Comparison of ENCODE assay signal across 32 cellular contexts in the genomic region with DNA sequence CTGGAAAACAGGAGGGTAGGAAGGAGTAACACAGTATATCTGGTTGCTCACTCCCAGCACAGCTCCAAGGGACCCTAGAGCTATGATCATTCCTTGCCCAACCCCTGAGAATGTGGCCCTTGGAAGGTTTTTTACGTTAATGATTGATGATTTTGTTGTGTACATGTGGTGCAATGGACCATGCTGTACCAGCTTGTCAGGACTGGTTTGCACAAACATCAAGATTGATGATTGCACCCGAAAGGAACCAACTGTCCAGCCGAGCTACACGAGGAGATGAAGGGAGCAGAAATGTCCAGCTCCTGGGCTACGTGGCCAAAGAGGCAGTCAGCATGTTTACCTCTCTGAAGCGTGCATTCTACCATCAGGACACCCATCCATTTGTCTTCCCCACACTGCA.
A peak's percentile ranks its signal among the peaks of the same experiment; 100 is the strongest.
DNase-seq lines count a peak whose midpoint lies in the region; ATAC-seq and TF ChIP-seq lines count a peak whose summit lies in the region.
"Had no signal": no experiment of that assay in that cellular context is flagged by ENCODE, and none has a peak within 500 bp of the region (broad histone marks: within the 10 kb centered on the region; RNA-seq: fewer than 3 reads in every experiment).

No MANE protein-coding gene starts in this region.

- peak overlapping the region; percentile 27 for H3K4me3 Mint-ChIP-seq in Caco-2 (ENCODE audit: unreplicated experiment)
- H3K4me3 Mint-ChIP-seq in progenitor cell of endocrine pancreas (ENCODE audit: low read depth): no peak overlapping the region
- H3K4me3 Mint-ChIP-seq in activated CD8-positive, alpha-beta T cell treated with anti-CD3 and anti-CD28 coated beads, Interleukin-2, amount 10 ng/mL, durations not matched to agents 7 days and 5 days: no peak overlapping the region
- H3K4me3 Mint-ChIP-seq: activated CD4-positive, alpha-beta memory T cell treated with anti-CD3 and anti-CD28 coated beads for 36 hours; CD4-positive, CD25-positive, alpha-beta regulatory T cell; dendritic cell treated with granulocyte-macrophage colony-stimulating factor and Interleukin-4, amounts not matched to agents 40 ng/mL and 50 ng/mL, for 4 days; endodermal cell; immature natural killer cell; naive B cell had no signal

- BruUV-seq in Caco-2 (replicated peaks; lab: Mats Ljungman, UMichigan): no TSS peak

- peak; percentile 70 for ATAC-seq in left lobe of liver
- no peak for ATAC-seq in HG02885 (IDR thresholded peaks at IDR 0.05; ENCODE audit: poor library complexity, unreplicated experiment)
- ATAC-seq in activated CD8-positive, alpha-beta T cell treated with anti-CD3 and anti-CD28 coated beads, Interleukin-2, amount 10 ng/mL, durations not matched to agents 7 days and 5 days: no peak
- ATAC-seq: GM12878; left ventricle myocardium superior; SK-N-SH treated with all-trans-retinoic acid at 6 μM for 48 hours; stimulated activated naive CD8-positive, alpha-beta T cell treated with anti-CD3 and anti-CD28 coated beads, Interleukin-15, Interleukin-2, amounts not matched to agents 100 U/mL and 50 U/mL, for 24 hours had no signal

- no peaks in the 10 kb centered on the region for H3K36me3 Mint-ChIP-seq in Caco-2 (ENCODE audit: insufficient read depth, unreplicated experiment)
- H3K36me3 Mint-ChIP-seq in progenitor cell of endocrine pancreas (ENCODE audit: insufficient read depth): no peaks in the 10 kb centered on the region
- H3K36me3 Mint-ChIP-seq in activated CD8-positive, alpha-beta T cell treated with anti-CD3 and anti-CD28 coated beads, Interleukin-2, amount 10 ng/mL, durations not matched to agents 7 days and 5 days (ENCODE audit: low read depth): no peaks in the 10 kb centered on the region
- H3K36me3 Mint-ChIP-seq: activated CD4-positive, alpha-beta memory T cell treated with anti-CD3 and anti-CD28 coated beads for 36 hours; CD4-positive, CD25-positive, alpha-beta regulatory T cell; immature natural killer cell; naive B cell had no signal

- H3K4me3 ChIP-seq in Caco-2 (ENCODE audit: low read depth, low read length) (no peak overlapping the region), epithelial cell of proximal tubule (ENCODE audit: low read depth, low read length) (peak overlapping the region; percentile 16), esophagus squamous epithelium (no peak overlapping the region)
- H3K4me3 ChIP-seq: GM12878, skin epidermis, thoracic aorta had no signal

- no peaks in the 10 kb centered on the region for H3K9me3 ChIP-seq in Caco-2
- no peaks in the 10 kb centered on the region for H3K9me3 ChIP-seq in esophagus squamous epithelium
- H3K9me3 ChIP-seq: thoracic aorta had no signal

- H3K4me1 ChIP-seq in Caco-2: peaks cover 20% of the 10 kb centered on the region
- peaks cover 0 to 19% (median 0%) of the 10 kb centered on the region in 3 donors for H3K4me1 ChIP-seq in esophagus squamous epithelium

- no peaks in the 10 kb centered on the region for H3K36me3 ChIP-seq in Caco-2 (ENCODE audit: control insufficient read depth, insufficient read depth, low read length)
- H3K36me3 ChIP-seq in esophagus squamous epithelium: no peaks in the 10 kb centered on the region
- H3K36me3 ChIP-seq: thoracic aorta had no signal

- no peaks in the 10 kb centered on the region for H3K9me3 Mint-ChIP-seq in Caco-2 (ENCODE audit: unreplicated experiment)
- H3K9me3 Mint-ChIP-seq in progenitor cell of endocrine pancreas (ENCODE audit: low read depth): peaks cover 6% of the 10 kb centered on the region
- H3K9me3 Mint-ChIP-seq in activated CD8-positive, alpha-beta T cell treated with anti-CD3 and anti-CD28 coated beads, Interleukin-2, amount 10 ng/mL, durations not matched to agents 7 days and 5 days (ENCODE audit: insufficient read depth): no peaks in the 10 kb centered on the region
- H3K9me3 Mint-ChIP-seq: activated CD4-positive, alpha-beta memory T cell treated with anti-CD3 and anti-CD28 coated beads for 36 hours; CD4-positive, CD25-positive, alpha-beta regulatory T cell; dendritic cell treated with granulocyte-macrophage colony-stimulating factor and Interleukin-4, amounts not matched to agents 40 ng/mL and 50 ng/mL, for 4 days; immature natural killer cell; naive B cell had no signal

- no peak for TF ChIP-seq POLR2A in esophagus squamous epithelium (IDR thresholded peaks at IDR 0.05)

- CTCF ChIA-PET in Caco-2 (lab: Charles Lee): interaction anchor here (0.7 to 1.1 kb wide), 2 partner anchors 83 to 113 kb away, joined by 3 to 6 read pairs; no protein-coding TSS in a partner anchor
- CTCF ChIA-PET in activated CD8-positive, alpha-beta T cell treated with anti-CD3 and anti-CD28 coated beads, Interleukin-2, amount 10 ng/mL, durations not matched to agents 7 days and 5 days (lab: Charles Lee): no interaction called here

- peak overlapping the region in 2 of 4 donors; percentile 38 to 68 for H3K27ac ChIP-seq in esophagus squamous epithelium
- H3K27ac ChIP-seq: HL-60, skin epidermis, thoracic aorta had no signal

- peaks cover 12% of the 10 kb centered on the region for H3K4me1 Mint-ChIP-seq in Caco-2 (ENCODE audit: low read depth, unreplicated experiment)
- peaks cover 12% of the 10 kb centered on the region for H3K4me1 Mint-ChIP-seq in progenitor cell of endocrine pancreas (ENCODE audit: low read depth)
- H3K4me1 Mint-ChIP-seq in activated CD8-positive, alpha-beta T cell treated with anti-CD3 and anti-CD28 coated beads, Interleukin-2, amount 10 ng/mL, durations not matched to agents 7 days and 5 days (ENCODE audit: low read depth): peaks cover 7% of the 10 kb centered on the region
- H3K4me1 Mint-ChIP-seq: immature natural killer cell had no signal

- H3K27ac Mint-ChIP-seq in Caco-2 (ENCODE audit: unreplicated experiment) (peak overlapping the region; percentile 25), progenitor cell of endocrine pancreas (peak overlapping the region; percentile 1)
- no peak overlapping the region for H3K27ac Mint-ChIP-seq in activated CD8-positive, alpha-beta T cell treated with anti-CD3 and anti-CD28 coated beads, Interleukin-2, amount 10 ng/mL, durations not matched to agents 7 days and 5 days
- H3K27ac Mint-ChIP-seq: activated CD4-positive, alpha-beta memory T cell treated with anti-CD3 and anti-CD28 coated beads for 36 hours; CD4-positive, CD25-positive, alpha-beta regulatory T cell; dendritic cell treated with granulocyte-macrophage colony-stimulating factor and Interleukin-4, amounts not matched to agents 40 ng/mL and 50 ng/mL, for 4 days; endodermal cell; immature natural killer cell; naive B cell had no signal

- TF ChIP-seq CTCF in Caco-2 (IDR thresholded peaks at IDR 0.05; ENCODE audit: insufficient read depth in 1 of 2, low read depth in 1 of 2, low read length in 1 of 2, severe bottlenecking in 1 of 2, unreplicated experiment in 1 of 2) (no peak), epithelial cell of proximal tubule (conservative IDR thresholded peaks at IDR 0.05; ENCODE audit: low read depth, low read length) (no peak), progenitor cell of endocrine pancreas (IDR thresholded peaks at IDR 0.05; ENCODE audit: unreplicated experiment) (no peak), esophagus squamous epithelium (IDR thresholded peaks at IDR 0.05) (no peak)

- WGBS in esophagus squamous epithelium, 2 donors: 23 to 51% methylated on average over 5 to 6 of the region's 6 CpGs

- DNase-seq in Caco-2 (peak; percentile 52 to 62), epithelial cell of proximal tubule (ENCODE audit: low read depth) (peak; percentile 81), left lobe of liver (ENCODE audit: low spot score) (peak; percentile 72), progenitor cell of endocrine pancreas (ENCODE audit: low spot score, unreplicated experiment) (no peak), esophagus squamous epithelium (lab: John Stamatoyannopoulos, UW) (no peak), DMS 273 (lab: John Stamatoyannopoulos, UW; ENCODE audit: unreplicated experiment) (no peak)
- no peak for DNase-seq in activated CD8-positive, alpha-beta T cell treated with anti-CD3 and anti-CD28 coated beads, Interleukin-2, amount 10 ng/mL, durations not matched to agents 7 days and 5 days
- DNase-seq: activated CD4-positive, alpha-beta memory T cell treated with anti-CD3 and anti-CD28 coated beads for 36 hours; activated CD4-positive, alpha-beta T cell treated with anti-CD3 and anti-CD28 coated beads for 1 hour; activated CD8-positive, alpha-beta memory T cell treated with anti-CD3 and anti-CD28 coated beads, Interleukin-2, amount 50 U/mL, for 4 hours; activated naive CD4-positive, alpha-beta T cell treated with Interleukin-2 at 50 U/mL for 16 hours; AML-193; CD4-positive, CD25-positive, alpha-beta regulatory T cell; endodermal cell; hypothalamus; immature natural killer cell; Kasumi-1; left ventricle myocardium superior; naive B cell; NCI-H1436 treated with DMSO at 0.1 percent for 48 hours; NCI-H2107; NCI-H748 treated with DMSO at 0.1 percent for 48 hours; Right ventricle myocardium superior; stimulated activated naive CD8-positive, alpha-beta T cell treated with anti-CD3 and anti-CD28 coated beads, Interleukin-15, Interleukin-2, amounts not matched to agents 100 U/mL and 50 U/mL, for 24 hours; T-helper 2 cell had no signal

- intact Hi-C loops in Caco-2 (cut with micrococcal nuclease; ENCODE audit: unreplicated experiment): loop anchor here (2.0 kb wide), 1 partner anchor 83 kb away; a partner anchor contains a TSS
- intact Hi-C loops in esophagus squamous epithelium (cut with DNase I): no loop called here

- POLR2A ChIA-PET in Caco-2 (lab: Charles Lee): interaction anchor here (0.6 to 1.1 kb wide), 2 partner anchors 83 to 427 kb away, joined by 6 to 12 read pairs; a partner anchor contains a TSS
- POLR2A ChIA-PET in activated CD8-positive, alpha-beta T cell treated with anti-CD3 and anti-CD28 coated beads, Interleukin-2, amount 10 ng/mL, durations not matched to agents 7 days and 5 days (lab: Charles Lee): no interaction called here

- H3K27me3 Mint-ChIP-seq in Caco-2 (ENCODE audit: insufficient read depth, unreplicated experiment): no peaks in the 10 kb centered on the region
- H3K27me3 Mint-ChIP-seq in progenitor cell of endocrine pancreas: no peaks in the 10 kb centered on the region
- no peaks in the 10 kb centered on the region for H3K27me3 Mint-ChIP-seq in activated CD8-positive, alpha-beta T cell treated with anti-CD3 and anti-CD28 coated beads, Interleukin-2, amount 10 ng/mL, durations not matched to agents 7 days and 5 days (ENCODE audit: low read depth)
- H3K27me3 Mint-ChIP-seq: activated CD4-positive, alpha-beta memory T cell treated with anti-CD3 and anti-CD28 coated beads for 36 hours had no signal

- H3K27me3 ChIP-seq in Caco-2 (replicated peaks; ENCODE audit: control insufficient read depth, insufficient read depth, low read length): no peaks in the 10 kb centered on the region
- no peaks in the 10 kb centered on the region for H3K27me3 ChIP-seq in esophagus squamous epithelium

Comparison
In these comparisons a context has a peak if more than half of its experiments do, and no peak if none do; other contexts are left out.
1. DNase-seq: peak in Caco-2 (2 of 2), epithelial cell of proximal tubule (single experiment) and left lobe of liver (single experiment); none in progenitor cell of endocrine pancreas (single experiment), esophagus squamous epithelium (single experiment), activated CD8-positive, alpha-beta T cell treated with anti-CD3 and anti-CD28 coated beads, Interleukin-2, amount 10 ng/mL, durations not matched to agents 7 days and 5 days (single experiment) and DMS 273 (single experiment).